31 cellular contexts compared by ENCODE assay signal in the genomic region with DNA sequence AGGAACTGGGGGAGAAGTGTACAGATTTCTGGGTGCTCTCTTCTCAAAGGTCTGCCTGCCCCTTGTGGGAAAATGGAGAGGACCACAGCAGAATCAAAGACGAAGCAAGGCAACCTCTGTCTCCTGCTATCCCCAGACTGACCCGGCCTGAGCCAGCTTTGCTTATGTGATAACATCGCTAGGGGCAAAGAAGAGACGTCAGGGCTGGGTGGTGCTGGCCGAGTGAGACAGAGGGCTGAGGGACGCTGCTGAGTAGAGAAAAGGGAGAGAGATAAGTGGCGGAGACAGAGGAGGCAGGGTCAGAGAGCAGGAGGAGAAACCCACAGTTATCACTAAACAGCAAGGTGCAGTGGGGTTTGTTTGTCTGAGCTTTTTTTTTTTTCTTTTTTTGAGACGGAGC. TPM values are rescaled to one million over a fixed set of nuclear protein-coding genes. Genes with fewer than 3 reads are reported as not detected.
"Had no signal": no experiment of that assay in that cellular context is flagged by ENCODE, and none has a peak within 500 bp of the region (broad histone marks: within the 10 kb centered on the region; RNA-seq: fewer than 3 reads in every experiment).

No MANE protein-coding gene starts in this region.

- H3K4me2 ChIP-seq: hepatocyte, neural progenitor cell had no signal

- H3K4me3 ChIP-seq: dorsolateral prefrontal cortex, gastroesophageal sphincter, heart left ventricle, hepatocyte, left lung, mucosa of descending colon, neural progenitor cell, psoas muscle, sigmoid colon, stomach, testis, tibial artery, upper lobe of right lung, uterus had no signal

- H3K27ac Mint-ChIP-seq: mesothelial cell of epicardium; nephron; neural progenitor cell; stimulated activated effector memory CD8-positive, alpha-beta T cell treated with anti-CD3 and anti-CD28 coated beads, Interleukin-12 subunit alpha, Interleukin-12 subunit beta, amount 100 ng/mL, for 72 hours had no signal

- DNase-seq: dorsolateral prefrontal cortex; effector CD4-positive, alpha-beta T cell; foreskin fibroblast; heart left ventricle; left cardiac atrium; left lung; mesenchymal stem cell; mucosa of descending colon; naive B cell; nucleus accumbens; psoas muscle; right cardiac atrium; sigmoid colon; stimulated activated CD4-positive, alpha-beta T cell treated with anti-CD3 and anti-CD28 coated beads, Interleukin-2, amount 100 ng/mL, for 24 hours; stimulated activated CD4-positive, alpha-beta T cell treated with anti-CD3 and anti-CD28 coated beads, Interleukin-4, amount 100 ng/mL, for 24 hours; stimulated activated naive CD4-positive, alpha-beta T cell treated with Interleukin-2 at 50 U/mL for 16 hours; stomach; testis; tibial artery; upper lobe of right lung; uterus had no signal

- H3K9me3 Mint-ChIP-seq: nephron, neural progenitor cell had no signal

- H3K27me3 ChIP-seq: hepatocyte, neural progenitor cell, testis, upper lobe of right lung, uterus had no signal

- H3K9ac ChIP-seq: neural progenitor cell had no signal

- H3K4me1 Mint-ChIP-seq: nephron; neural progenitor cell; stimulated activated effector memory CD8-positive, alpha-beta T cell treated with anti-CD3 and anti-CD28 coated beads, Interleukin-12 subunit alpha, Interleukin-12 subunit beta, amount 100 ng/mL, for 72 hours had no signal

- ATAC-seq: esophagus mucosa; gastroesophageal sphincter; heart left ventricle; left cardiac atrium; left lung; mucosa of descending colon; psoas muscle; right cardiac atrium; stimulated activated effector memory CD8-positive, alpha-beta T cell treated with anti-CD3 and anti-CD28 coated beads, Interleukin-12 subunit alpha, Interleukin-12 subunit beta, amount 100 ng/mL, for 72 hours; upper lobe of right lung had no signal

- H3K36me3 Mint-ChIP-seq: mesothelial cell of epicardium; naive B cell; neural progenitor cell; stimulated activated effector memory CD8-positive, alpha-beta T cell treated with anti-CD3 and anti-CD28 coated beads, Interleukin-12 subunit alpha, Interleukin-12 subunit beta, amount 100 ng/mL, for 72 hours had no signal

- H3K36me3 ChIP-seq: gastroesophageal sphincter, heart left ventricle, left lung, neural progenitor cell, sigmoid colon, stomach, tibial artery, upper lobe of right lung, uterus had no signal

- H3K4me1 ChIP-seq: gastroesophageal sphincter, heart left ventricle, left lung, psoas muscle, sigmoid colon, stomach, testis, tibial artery, upper lobe of right lung, uterus had no signal

- H3K4me3 Mint-ChIP-seq: mesothelial cell of epicardium; naive B cell; nephron; neural progenitor cell; stimulated activated effector memory CD8-positive, alpha-beta T cell treated with anti-CD3 and anti-CD28 coated beads, Interleukin-12 subunit alpha, Interleukin-12 subunit beta, amount 100 ng/mL, for 72 hours had no signal

- H3K79me2 ChIP-seq: hepatocyte had no signal

- H3K27ac ChIP-seq: dorsolateral prefrontal cortex, epithelial cell of prostate, gastroesophageal sphincter, heart left ventricle, hepatocyte, left lung, neural progenitor cell, psoas muscle, sigmoid colon, stomach, testis, tibial artery, upper lobe of right lung, uterus had no signal

- H2AFZ ChIP-seq: hepatocyte, neural progenitor cell had no signal

- H3K9me3 ChIP-seq: left lung, mucosa of descending colon, sigmoid colon, stomach, testis, upper lobe of right lung, uterus had no signal

RNA-seq across cellular contexts. Expression of gene MUC16, which starts 4.6 kb away (rescaled TPM):
- total RNA-seq: osteocyte, skeletal muscle tissue had no signal
- polyA plus RNA-seq: heart left ventricle, right cardiac atrium had no signal
